Comparison of ENCODE assay signal across 13 cellular contexts in the genomic region with DNA sequence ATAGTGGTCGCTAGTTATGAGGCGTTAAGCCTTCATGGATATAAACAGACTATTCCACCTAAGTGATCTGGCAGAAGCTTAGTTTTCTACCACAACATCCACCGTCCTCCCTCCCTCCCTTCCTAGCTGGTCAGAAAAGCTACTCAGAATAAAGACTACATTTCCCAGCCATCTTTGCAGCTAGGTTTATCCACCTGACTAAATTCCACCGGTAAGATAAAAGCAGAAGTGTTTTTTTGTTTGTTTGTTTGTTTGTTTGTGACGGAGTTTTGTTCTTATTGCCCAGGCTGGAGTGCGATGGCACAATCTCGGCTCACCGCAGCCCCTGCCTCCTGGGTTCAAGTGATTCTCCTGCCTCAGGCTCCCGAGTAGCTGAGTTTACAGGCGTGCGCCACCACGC. TPM values are rescaled to one million over a fixed set of nuclear protein-coding genes. Genes with fewer than 3 reads are reported as not detected.
"Had no signal": no experiment of that assay in that cellular context is flagged by ENCODE, and none has a peak within 500 bp of the region (broad histone marks: within the 10 kb centered on the region; RNA-seq: fewer than 3 reads in every experiment).

No MANE protein-coding gene starts in this region.

- H3K4me1 ChIP-seq: HAP-1 had no signal

- H3K9ac ChIP-seq: GM23248, KMS-11 had no signal

- H3K9me3 ChIP-seq: HAP-1 had no signal

- H3K27ac ChIP-seq: GM23248, HL-60, KMS-11 had no signal

- H3K4me2 ChIP-seq: KMS-11 had no signal

- FAIRE-seq: HepG2 had no signal

- H3K36me3 ChIP-seq: HAP-1 had no signal

- H2AFZ ChIP-seq: GM23248 had no signal

- H3K4me3 ChIP-seq: GM23248, HAP-1 had no signal

- ATAC-seq: HCT116, HepG2 had no signal

- DNase-seq: GM23248, H7, HFFc6, Karpas-422, KBM-7 had no signal

RNA-seq across cellular contexts. Expression of a gene that starts 44.3 kb away (rescaled TPM):
- total RNA-seq: GM23248, H4, H7, HepG2, HFFc6, HT1080 had no signal
- polyA plus RNA-seq: GM23248, HepG2, IgD-negative memory B cell had no signal
